Comparison of ENCODE assay signal across 10 cellular contexts in genomic region chr5:32278403-32278802, GRCh38. TPM values are rescaled to one million over a fixed set of nuclear protein-coding genes. Genes with fewer than 3 reads are reported as not detected.
DNase-seq lines count a peak whose midpoint lies in the region; ATAC-seq and TF ChIP-seq lines count a peak whose summit lies in the region.
"Had no signal": no experiment of that assay in that cellular context is flagged by ENCODE, and none has a peak within 500 bp of the region (broad histone marks: within the 10 kb centered on the region; RNA-seq: fewer than 3 reads in every experiment).

No MANE protein-coding gene starts in this region.

- WGBS in stomach, 5 donors = 28 to 65% (median 55%) methylated on average over 3 of the region's 3 CpGs
- no CpG with 5 or more reads among the region's 3 CpGs for WGBS in trophoblast cell (ENCODE audit: extremely low coverage, insufficient coverage, insufficient read length)

- H3K4ac ChIP-seq in trophoblast cell (ENCODE audit: low read depth, low read length) = no peak overlapping the region

- no peak overlapping the region for H4K12ac ChIP-seq in trophoblast cell (ENCODE audit: low read depth, low read length)

- no peak overlapping the region for H2BK120ac ChIP-seq in trophoblast cell (ENCODE audit: insufficient read depth, low read length, poor library complexity)

- no peak overlapping the region for H3K4me3 ChIP-seq in stomach
- H3K4me3 ChIP-seq in trophoblast cell (ENCODE audit: low read depth, low read length) = no peak overlapping the region
- H3K4me3 ChIP-seq: thyroid gland had no signal

- TF ChIP-seq CTCF in stomach (IDR thresholded peaks at IDR 0.05) = no peak

- H4K8ac ChIP-seq in trophoblast cell (ENCODE audit: low read depth, low read length) = no peak overlapping the region

- H3K36me3 ChIP-seq in stomach (peaks cover 4 to 28% (median 21%) of the 10 kb centered on the region in 4 donors), trophoblast cell (ENCODE audit: control insufficient read depth in 1 of 2, insufficient read depth in 2 of 2, low read length in 2 of 2) (peaks cover 2 to 4% of the 10 kb centered on the region in 2 experiments)

- no peak overlapping the region for H2AK5ac ChIP-seq in trophoblast cell (ENCODE audit: low read length)

- DNase-seq in left ventricle myocardium superior = no peak
- no peak for DNase-seq in Right ventricle myocardium inferior (ENCODE audit: missing footprints)
- DNase-seq in T1000 (lab: John Stamatoyannopoulos, UW) = peak; percentile 20
- peak; percentile 64 to 65 for DNase-seq in erythroblast (lab: John Stamatoyannopoulos, UW)
- DNase-seq in stomach = no peak
- no peak for DNase-seq in trophoblast cell
- no peak for DNase-seq in HuH-7 (ENCODE audit: low spot score)
- DNase-seq: small intestine had no signal

- peak overlapping the region in 4 of 5 donors; percentile 20 to 80 (median 59) for H3K27ac ChIP-seq in stomach
- no peak overlapping the region for H3K27ac ChIP-seq in trophoblast cell (ENCODE audit: low read depth, low read length)

- H2BK12ac ChIP-seq in trophoblast cell (ENCODE audit: low read length) = no peak overlapping the region

- H3K4me2 ChIP-seq in trophoblast cell (ENCODE audit: low read length) = no peak overlapping the region

- ATAC-seq in left ventricle myocardium superior = peak; percentile 48
- no peak for ATAC-seq in Right ventricle myocardium inferior
- no peak for ATAC-seq in esophagus mucosa

- no peak overlapping the region for H2BK5ac ChIP-seq in trophoblast cell (ENCODE audit: low read depth, low read length, poor library complexity)

- H2AFZ ChIP-seq in trophoblast cell (ENCODE audit: insufficient read depth, low read length, poor library complexity) = no peak overlapping the region

- no peak overlapping the region for H3K23ac ChIP-seq in trophoblast cell (ENCODE audit: low read length)

- intact Hi-C loops in left ventricle myocardium superior (cut with micrococcal nuclease) (no loop called here), Right ventricle myocardium inferior (cut with DNase I) (no loop called here), stomach (cut with DNase I; ENCODE audit: low total_unique reads) (no loop called here)

- no peak overlapping the region for H3K14ac ChIP-seq in trophoblast cell (ENCODE audit: low read length)

- no peaks in the 10 kb centered on the region for H3K79me1 ChIP-seq in trophoblast cell (ENCODE audit: low read length)

- H3K9me3 ChIP-seq in stomach (no peaks in the 10 kb centered on the region), trophoblast cell (ENCODE audit: insufficient read depth, low read depth, low read length) (no peaks in the 10 kb centered on the region)
- H3K9me3 ChIP-seq: thyroid gland had no signal

- H3K27me3 ChIP-seq in stomach (no peaks in the 10 kb centered on the region), trophoblast cell (ENCODE audit: insufficient read depth, low read length) (no peaks in the 10 kb centered on the region)
- H3K27me3 ChIP-seq: thyroid gland had no signal

- no peaks in the 10 kb centered on the region for H3K79me2 ChIP-seq in trophoblast cell (ENCODE audit: control insufficient read depth, insufficient read depth, low read length, poor library complexity)

- TF ChIP-seq POLR2A in erythroblast (IDR thresholded peaks at IDR 0.05; ENCODE audit: low read length) (no peak), stomach (IDR thresholded peaks at IDR 0.05) (no peak)

- H3K4me1 ChIP-seq in stomach (peaks cover 30 to 81% (median 57%) of the 10 kb centered on the region in 4 donors), trophoblast cell (ENCODE audit: control insufficient read depth in 1 of 2, insufficient read depth in 2 of 2, low read length in 2 of 2) (no peaks in the 10 kb centered on the region)

- TF ChIP-seq EP300 in stomach (IDR thresholded peaks at IDR 0.05) = no peak

- no peak overlapping the region for H3K18ac ChIP-seq in trophoblast cell (ENCODE audit: low read length)

- no peak overlapping the region for H4K91ac ChIP-seq in trophoblast cell (ENCODE audit: low read depth, low read length)

- H3K9ac ChIP-seq in trophoblast cell (ENCODE audit: low read length) = no peak overlapping the region

RNA-seq across cellular contexts. Expression of gene MTMR12, which starts 34.3 kb away (rescaled TPM):
- total RNA-seq in left ventricle myocardium superior (17.4 TPM), Right ventricle myocardium inferior (18.7 TPM), stomach (10 to 100 TPM; 35.6 to 51.9 (median 45.5) TPM), esophagus mucosa (16.9 TPM)
- polyA plus RNA-seq in stomach = 10 to 100 TPM in 2 of 3 donors, 1 to 10 TPM in 1; 7.2 to 15.0 (median 11.5) TPM
- 14.5 TPM in 2 replicates for polyA plus RNA-seq in trophoblast cell (2013)

Comparison
In these comparisons a context has a peak if more than half of its experiments do, and no peak if none do; other contexts are left out.
1. DNase-seq: peak in T1000 (single experiment) and erythroblast (2 of 2); none in left ventricle myocardium superior (single experiment), Right ventricle myocardium inferior (single experiment), stomach (single experiment), trophoblast cell (0 of 2) and HuH-7 (single experiment).